ENCODE assay signal across 1 cellular context in genomic region chr22:44538071-44538470, GRCh38.
TF ChIP-seq lines count a peak whose summit lies in the region.

No MANE protein-coding gene starts in this region.

TF ChIP-seq in H1, 55 proteins besides CTCF, POLR2A, EP300 and RAD21 (continued from another document):
- TF ChIP-seq, protein P1, sequence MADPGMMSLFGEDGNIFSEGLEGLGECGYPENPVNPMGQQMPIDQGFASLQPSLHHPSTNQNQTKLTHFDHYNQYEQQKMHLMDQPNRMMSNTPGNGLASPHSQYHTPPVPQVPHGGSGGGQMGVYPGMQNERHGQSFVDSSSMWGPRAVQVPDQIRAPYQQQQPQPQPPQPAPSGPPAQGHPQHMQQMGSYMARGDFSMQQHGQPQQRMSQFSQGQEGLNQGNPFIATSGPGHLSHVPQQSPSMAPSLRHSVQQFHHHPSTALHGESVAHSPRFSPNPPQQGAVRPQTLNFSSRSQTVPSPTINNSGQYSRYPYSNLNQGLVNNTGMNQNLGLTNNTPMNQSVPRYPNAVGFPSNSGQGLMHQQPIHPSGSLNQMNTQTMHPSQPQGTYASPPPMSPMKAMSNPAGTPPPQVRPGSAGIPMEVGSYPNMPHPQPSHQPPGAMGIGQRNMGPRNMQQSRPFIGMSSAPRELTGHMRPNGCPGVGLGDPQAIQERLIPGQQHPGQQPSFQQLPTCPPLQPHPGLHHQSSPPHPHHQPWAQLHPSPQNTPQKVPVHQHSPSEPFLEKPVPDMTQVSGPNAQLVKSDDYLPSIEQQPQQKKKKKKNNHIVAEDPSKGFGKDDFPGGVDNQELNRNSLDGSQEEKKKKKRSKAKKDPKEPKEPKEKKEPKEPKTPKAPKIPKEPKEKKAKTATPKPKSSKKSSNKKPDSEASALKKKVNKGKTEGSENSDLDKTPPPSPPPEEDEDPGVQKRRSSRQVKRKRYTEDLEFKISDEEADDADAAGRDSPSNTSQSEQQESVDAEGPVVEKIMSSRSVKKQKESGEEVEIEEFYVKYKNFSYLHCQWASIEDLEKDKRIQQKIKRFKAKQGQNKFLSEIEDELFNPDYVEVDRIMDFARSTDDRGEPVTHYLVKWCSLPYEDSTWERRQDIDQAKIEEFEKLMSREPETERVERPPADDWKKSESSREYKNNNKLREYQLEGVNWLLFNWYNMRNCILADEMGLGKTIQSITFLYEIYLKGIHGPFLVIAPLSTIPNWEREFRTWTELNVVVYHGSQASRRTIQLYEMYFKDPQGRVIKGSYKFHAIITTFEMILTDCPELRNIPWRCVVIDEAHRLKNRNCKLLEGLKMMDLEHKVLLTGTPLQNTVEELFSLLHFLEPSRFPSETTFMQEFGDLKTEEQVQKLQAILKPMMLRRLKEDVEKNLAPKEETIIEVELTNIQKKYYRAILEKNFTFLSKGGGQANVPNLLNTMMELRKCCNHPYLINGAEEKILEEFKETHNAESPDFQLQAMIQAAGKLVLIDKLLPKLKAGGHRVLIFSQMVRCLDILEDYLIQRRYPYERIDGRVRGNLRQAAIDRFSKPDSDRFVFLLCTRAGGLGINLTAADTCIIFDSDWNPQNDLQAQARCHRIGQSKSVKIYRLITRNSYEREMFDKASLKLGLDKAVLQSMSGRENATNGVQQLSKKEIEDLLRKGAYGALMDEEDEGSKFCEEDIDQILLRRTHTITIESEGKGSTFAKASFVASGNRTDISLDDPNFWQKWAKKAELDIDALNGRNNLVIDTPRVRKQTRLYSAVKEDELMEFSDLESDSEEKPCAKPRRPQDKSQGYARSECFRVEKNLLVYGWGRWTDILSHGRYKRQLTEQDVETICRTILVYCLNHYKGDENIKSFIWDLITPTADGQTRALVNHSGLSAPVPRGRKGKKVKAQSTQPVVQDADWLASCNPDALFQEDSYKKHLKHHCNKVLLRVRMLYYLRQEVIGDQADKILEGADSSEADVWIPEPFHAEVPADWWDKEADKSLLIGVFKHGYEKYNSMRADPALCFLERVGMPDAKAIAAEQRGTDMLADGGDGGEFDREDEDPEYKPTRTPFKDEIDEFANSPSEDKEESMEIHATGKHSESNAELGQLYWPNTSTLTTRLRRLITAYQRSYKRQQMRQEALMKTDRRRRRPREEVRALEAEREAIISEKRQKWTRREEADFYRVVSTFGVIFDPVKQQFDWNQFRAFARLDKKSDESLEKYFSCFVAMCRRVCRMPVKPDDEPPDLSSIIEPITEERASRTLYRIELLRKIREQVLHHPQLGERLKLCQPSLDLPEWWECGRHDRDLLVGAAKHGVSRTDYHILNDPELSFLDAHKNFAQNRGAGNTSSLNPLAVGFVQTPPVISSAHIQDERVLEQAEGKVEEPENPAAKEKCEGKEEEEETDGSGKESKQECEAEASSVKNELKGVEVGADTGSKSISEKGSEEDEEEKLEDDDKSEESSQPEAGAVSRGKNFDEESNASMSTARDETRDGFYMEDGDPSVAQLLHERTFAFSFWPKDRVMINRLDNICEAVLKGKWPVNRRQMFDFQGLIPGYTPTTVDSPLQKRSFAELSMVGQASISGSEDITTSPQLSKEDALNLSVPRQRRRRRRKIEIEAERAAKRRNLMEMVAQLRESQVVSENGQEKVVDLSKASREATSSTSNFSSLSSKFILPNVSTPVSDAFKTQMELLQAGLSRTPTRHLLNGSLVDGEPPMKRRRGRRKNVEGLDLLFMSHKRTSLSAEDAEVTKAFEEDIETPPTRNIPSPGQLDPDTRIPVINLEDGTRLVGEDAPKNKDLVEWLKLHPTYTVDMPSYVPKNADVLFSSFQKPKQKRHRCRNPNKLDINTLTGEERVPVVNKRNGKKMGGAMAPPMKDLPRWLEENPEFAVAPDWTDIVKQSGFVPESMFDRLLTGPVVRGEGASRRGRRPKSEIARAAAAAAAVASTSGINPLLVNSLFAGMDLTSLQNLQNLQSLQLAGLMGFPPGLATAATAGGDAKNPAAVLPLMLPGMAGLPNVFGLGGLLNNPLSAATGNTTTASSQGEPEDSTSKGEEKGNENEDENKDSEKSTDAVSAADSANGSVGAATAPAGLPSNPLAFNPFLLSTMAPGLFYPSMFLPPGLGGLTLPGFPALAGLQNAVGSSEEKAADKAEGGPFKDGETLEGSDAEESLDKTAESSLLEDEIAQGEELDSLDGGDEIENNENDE (IDR thresholded peaks at IDR 0.05; ENCODE audit: insufficient replicate concordance, low read length) = no peak
- TF ChIP-seq CREB1 (IDR thresholded peaks at IDR 0.05) = no peak
- TF ChIP-seq SIX5 (IDR thresholded peaks at IDR 0.05; ENCODE audit: low read depth, low read length) = no peak
- no peak for TF ChIP-seq JUND (IDR thresholded peaks at IDR 0.05; ENCODE audit: low read length)
- no peak for TF ChIP-seq CBX8 (IDR thresholded peaks at IDR 0.05; ENCODE audit: borderline replicate concordance, low read depth, low read length)
- no peak for TF ChIP-seq SUZ12 (IDR thresholded peaks at IDR 0.05; ENCODE audit: low read length)
- no peak for TF ChIP-seq USF2 (IDR thresholded peaks at IDR 0.05; ENCODE audit: low read length)
- no peak for TF ChIP-seq KDM5A (IDR thresholded peaks at IDR 0.05; ENCODE audit: low read length)
- no peak for TF ChIP-seq CHD2 (IDR thresholded peaks at IDR 0.05; ENCODE audit: low read length)
- TF ChIP-seq HDAC2 (IDR thresholded peaks at IDR 0.05; ENCODE audit: borderline replicate concordance in 1 of 2, low read depth in 2 of 2, low read length in 2 of 2) = no peak
